ENCODE assay signal across 16 cellular contexts in the genomic region with DNA sequence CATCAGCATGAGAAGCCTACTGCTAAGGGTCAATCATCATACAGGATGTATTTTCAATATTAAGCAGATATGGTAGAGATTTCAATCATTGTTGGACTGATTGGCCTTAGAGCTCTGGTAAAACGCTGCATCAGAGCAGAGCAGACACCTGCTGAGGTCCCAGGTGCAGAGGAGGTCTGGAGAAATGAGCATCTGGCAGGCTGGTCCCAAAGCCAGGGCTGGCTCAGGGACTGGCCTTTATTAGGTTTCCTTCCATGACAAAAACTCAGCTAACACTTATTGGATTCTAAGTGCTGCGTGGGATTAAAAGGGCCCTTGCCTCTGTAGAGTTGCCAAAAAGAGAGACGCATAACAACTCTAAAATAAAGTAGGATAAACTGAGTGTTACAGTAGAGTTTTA. TPM values are rescaled to one million over a fixed set of nuclear protein-coding genes. Genes with fewer than 3 reads are reported as not detected.
DNase-seq lines count a peak whose midpoint lies in the region; ATAC-seq, FAIRE-seq and TF ChIP-seq lines count a peak whose summit lies in the region.
"Had no signal": no experiment of that assay in that cellular context is flagged by ENCODE, and none has a peak within 500 bp of the region (broad histone marks: within the 10 kb centered on the region; RNA-seq: fewer than 3 reads in every experiment).

No MANE protein-coding gene starts in this region.

- peak; percentile 78 for ATAC-seq in WTC11
- ATAC-seq in activated T-helper 17 cell treated with anti-CD3 and anti-CD28 coated beads, Interleukin-2, amount 50 U/mL, for 72 hours (replicated peaks): no peak

- CTCF ChIA-PET in WTC11 (lab: Charles Lee): no interaction called here

- H3K4me1 Mint-ChIP-seq in WTC11 (peaks cover 23% of the 10 kb centered on the region), neural progenitor cell (peaks cover 24% of the 10 kb centered on the region)
- no peaks in the 10 kb centered on the region for H3K4me1 Mint-ChIP-seq in activated T-helper 17 cell treated with anti-CD3 and anti-CD28 coated beads, Interleukin-2, amount 50 U/mL, for 72 hours

- no peak overlapping the region for H3K9ac ChIP-seq in neural progenitor cell

- H3K4me3 Mint-ChIP-seq in WTC11: no peak overlapping the region
- no peak overlapping the region for H3K4me3 Mint-ChIP-seq in neural progenitor cell
- no peak overlapping the region for H3K4me3 Mint-ChIP-seq in activated T-helper 17 cell treated with anti-CD3 and anti-CD28 coated beads, Interleukin-2, amount 50 U/mL, for 72 hours
- H3K4me3 Mint-ChIP-seq: CD4-positive, alpha-beta T cell had no signal

- H3K27ac Mint-ChIP-seq in WTC11: no peak overlapping the region
- H3K27ac Mint-ChIP-seq in neural progenitor cell: no peak overlapping the region
- no peak overlapping the region for H3K27ac Mint-ChIP-seq in activated T-helper 17 cell treated with anti-CD3 and anti-CD28 coated beads, Interleukin-2, amount 50 U/mL, for 72 hours
- H3K27ac Mint-ChIP-seq: CD4-positive, alpha-beta T cell had no signal

- peak; percentile 46 for DNase-seq in NCI-H82 (lab: John Stamatoyannopoulos, UW)
- DNase-seq in NCI-H82 treated with DMSO at 0.1 percent for 48 hours (lab: John Stamatoyannopoulos, UW; ENCODE audit: unreplicated experiment): no peak
- DNase-seq in H7: peak; percentile 29
- DNase-seq in WTC11 (ENCODE audit: low spot score): peak; percentile 15
- DNase-seq in neural progenitor cell (ENCODE audit: low spot score): peak; percentile 11
- DNase-seq in NCI-H748 treated with DMSO at 0.1 percent for 48 hours (lab: John Stamatoyannopoulos, UW): no peak
- DNase-seq in frontal cortex (ENCODE audit: low spot score in 2 of 2): no peak
- DNase-seq: ACHN; CD4-positive, alpha-beta T cell; DMS153; DMS79; GDM1; HCEC 1CT had no signal

- peak overlapping the region; percentile 37 for H3K4me2 ChIP-seq in neural progenitor cell

- H3K36me3 ChIP-seq in H7 (replicated peaks; ENCODE audit: control insufficient read depth, insufficient read depth, low read length): no peaks in the 10 kb centered on the region
- H3K36me3 ChIP-seq in neural progenitor cell: no peaks in the 10 kb centered on the region

- H3F3A ChIP-seq in neural progenitor cell (ENCODE audit: low read depth): no peaks in the 10 kb centered on the region

- H3K27ac ChIP-seq in neural progenitor cell: no peak overlapping the region
- H3K27ac ChIP-seq: C4-2B had no signal

- H3K27me3 Mint-ChIP-seq in WTC11 (ENCODE audit: low read depth) (no peaks in the 10 kb centered on the region), neural progenitor cell (ENCODE audit: insufficient read depth, low read depth) (no peaks in the 10 kb centered on the region)
- H3K27me3 Mint-ChIP-seq in activated T-helper 17 cell treated with anti-CD3 and anti-CD28 coated beads, Interleukin-2, amount 50 U/mL, for 72 hours: peaks cover 6% of the 10 kb centered on the region
- H3K27me3 Mint-ChIP-seq: CD4-positive, alpha-beta T cell had no signal

- H3K36me3 Mint-ChIP-seq in WTC11 (no peaks in the 10 kb centered on the region), neural progenitor cell (peaks cover 1% of the 10 kb centered on the region)
- H3K36me3 Mint-ChIP-seq in activated T-helper 17 cell treated with anti-CD3 and anti-CD28 coated beads, Interleukin-2, amount 50 U/mL, for 72 hours (ENCODE audit: low read depth): no peaks in the 10 kb centered on the region

- H3K79me2 ChIP-seq in neural progenitor cell (ENCODE audit: low read depth): no peaks in the 10 kb centered on the region

- no peak overlapping the region for H2AFZ ChIP-seq in neural progenitor cell (replicated peaks)

- POLR2A ChIA-PET in WTC11 (lab: Charles Lee): interaction anchor here (0.5 kb wide), 1 partner anchor 28 kb away, joined by 3 read pairs; no protein-coding TSS in a partner anchor

- H3K9me3 Mint-ChIP-seq in WTC11 (peaks cover 3% of the 10 kb centered on the region), neural progenitor cell (peaks cover 2% of the 10 kb centered on the region)
- no peaks in the 10 kb centered on the region for H3K9me3 Mint-ChIP-seq in activated T-helper 17 cell treated with anti-CD3 and anti-CD28 coated beads, Interleukin-2, amount 50 U/mL, for 72 hours
- H3K9me3 Mint-ChIP-seq: CD4-positive, alpha-beta T cell had no signal

- TF ChIP-seq CTCF in WTC11 (IDR thresholded peaks at IDR 0.05) (no peak), neural progenitor cell (IDR thresholded peaks at IDR 0.05) (no peak)

- H3K27me3 ChIP-seq in H7 (ENCODE audit: control insufficient read depth, insufficient read depth, low read length): no peaks in the 10 kb centered on the region
- H3K27me3 ChIP-seq in neural progenitor cell: no peaks in the 10 kb centered on the region

- peaks cover 25% of the 10 kb centered on the region for H3K4me1 ChIP-seq in neural progenitor cell

- FAIRE-seq in frontal cortex (lab: Jason Lieb, UNC): no peak
- FAIRE-seq: A204.1 had no signal

- H3K9me3 ChIP-seq in neural progenitor cell (ENCODE audit: low read depth): no peaks in the 10 kb centered on the region

- H3K4me3 ChIP-seq in H7 (ENCODE audit: insufficient read depth, low read depth, low read length): no peak overlapping the region
- no peak overlapping the region for H3K4me3 ChIP-seq in neural progenitor cell

- H4K20me1 ChIP-seq in neural progenitor cell (ENCODE audit: low read depth): no peaks in the 10 kb centered on the region

TF ChIP-seq in WTC11, 78 proteins besides CTCF, POLR2A, EP300 and RAD21:
- TF ChIP-seq, protein P1, sequence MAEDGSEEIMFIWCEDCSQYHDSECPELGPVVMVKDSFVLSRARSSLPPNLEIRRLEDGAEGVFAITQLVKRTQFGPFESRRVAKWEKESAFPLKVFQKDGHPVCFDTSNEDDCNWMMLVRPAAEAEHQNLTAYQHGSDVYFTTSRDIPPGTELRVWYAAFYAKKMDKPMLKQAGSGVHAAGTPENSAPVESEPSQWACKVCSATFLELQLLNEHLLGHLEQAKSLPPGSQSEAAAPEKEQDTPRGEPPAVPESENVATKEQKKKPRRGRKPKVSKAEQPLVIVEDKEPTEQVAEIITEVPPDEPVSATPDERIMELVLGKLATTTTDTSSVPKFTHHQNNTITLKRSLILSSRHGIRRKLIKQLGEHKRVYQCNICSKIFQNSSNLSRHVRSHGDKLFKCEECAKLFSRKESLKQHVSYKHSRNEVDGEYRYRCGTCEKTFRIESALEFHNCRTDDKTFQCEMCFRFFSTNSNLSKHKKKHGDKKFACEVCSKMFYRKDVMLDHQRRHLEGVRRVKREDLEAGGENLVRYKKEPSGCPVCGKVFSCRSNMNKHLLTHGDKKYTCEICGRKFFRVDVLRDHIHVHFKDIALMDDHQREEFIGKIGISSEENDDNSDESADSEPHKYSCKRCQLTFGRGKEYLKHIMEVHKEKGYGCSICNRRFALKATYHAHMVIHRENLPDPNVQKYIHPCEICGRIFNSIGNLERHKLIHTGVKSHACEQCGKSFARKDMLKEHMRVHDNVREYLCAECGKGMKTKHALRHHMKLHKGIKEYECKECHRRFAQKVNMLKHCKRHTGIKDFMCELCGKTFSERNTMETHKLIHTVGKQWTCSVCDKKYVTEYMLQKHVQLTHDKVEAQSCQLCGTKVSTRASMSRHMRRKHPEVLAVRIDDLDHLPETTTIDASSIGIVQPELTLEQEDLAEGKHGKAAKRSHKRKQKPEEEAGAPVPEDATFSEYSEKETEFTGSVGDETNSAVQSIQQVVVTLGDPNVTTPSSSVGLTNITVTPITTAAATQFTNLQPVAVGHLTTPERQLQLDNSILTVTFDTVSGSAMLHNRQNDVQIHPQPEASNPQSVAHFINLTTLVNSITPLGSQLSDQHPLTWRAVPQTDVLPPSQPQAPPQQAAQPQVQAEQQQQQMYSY (CRISPR knock-in tag; IDR thresholded peaks at IDR 0.05): peak; percentile 89
- no peak for TF ChIP-seq SOX15 (CRISPR knock-in tag; IDR thresholded peaks at IDR 0.05)
- TF ChIP-seq, protein P2, sequence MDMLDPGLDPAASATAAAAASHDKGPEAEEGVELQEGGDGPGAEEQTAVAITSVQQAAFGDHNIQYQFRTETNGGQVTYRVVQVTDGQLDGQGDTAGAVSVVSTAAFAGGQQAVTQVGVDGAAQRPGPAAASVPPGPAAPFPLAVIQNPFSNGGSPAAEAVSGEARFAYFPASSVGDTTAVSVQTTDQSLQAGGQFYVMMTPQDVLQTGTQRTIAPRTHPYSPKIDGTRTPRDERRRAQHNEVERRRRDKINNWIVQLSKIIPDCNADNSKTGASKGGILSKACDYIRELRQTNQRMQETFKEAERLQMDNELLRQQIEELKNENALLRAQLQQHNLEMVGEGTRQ (CRISPR knock-in tag; IDR thresholded peaks at IDR 0.05): no peak
- TF ChIP-seq ELF4 (CRISPR knock-in tag; IDR thresholded peaks at IDR 0.05; ENCODE audit: low read depth): no peak
- TF ChIP-seq, protein P3, sequence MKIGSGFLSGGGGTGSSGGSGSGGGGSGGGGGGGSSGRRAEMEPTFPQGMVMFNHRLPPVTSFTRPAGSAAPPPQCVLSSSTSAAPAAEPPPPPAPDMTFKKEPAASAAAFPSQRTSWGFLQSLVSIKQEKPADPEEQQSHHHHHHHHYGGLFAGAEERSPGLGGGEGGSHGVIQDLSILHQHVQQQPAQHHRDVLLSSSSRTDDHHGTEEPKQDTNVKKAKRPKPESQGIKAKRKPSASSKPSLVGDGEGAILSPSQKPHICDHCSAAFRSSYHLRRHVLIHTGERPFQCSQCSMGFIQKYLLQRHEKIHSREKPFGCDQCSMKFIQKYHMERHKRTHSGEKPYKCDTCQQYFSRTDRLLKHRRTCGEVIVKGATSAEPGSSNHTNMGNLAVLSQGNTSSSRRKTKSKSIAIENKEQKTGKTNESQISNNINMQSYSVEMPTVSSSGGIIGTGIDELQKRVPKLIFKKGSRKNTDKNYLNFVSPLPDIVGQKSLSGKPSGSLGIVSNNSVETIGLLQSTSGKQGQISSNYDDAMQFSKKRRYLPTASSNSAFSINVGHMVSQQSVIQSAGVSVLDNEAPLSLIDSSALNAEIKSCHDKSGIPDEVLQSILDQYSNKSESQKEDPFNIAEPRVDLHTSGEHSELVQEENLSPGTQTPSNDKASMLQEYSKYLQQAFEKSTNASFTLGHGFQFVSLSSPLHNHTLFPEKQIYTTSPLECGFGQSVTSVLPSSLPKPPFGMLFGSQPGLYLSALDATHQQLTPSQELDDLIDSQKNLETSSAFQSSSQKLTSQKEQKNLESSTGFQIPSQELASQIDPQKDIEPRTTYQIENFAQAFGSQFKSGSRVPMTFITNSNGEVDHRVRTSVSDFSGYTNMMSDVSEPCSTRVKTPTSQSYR (CRISPR knock-in tag; IDR thresholded peaks at IDR 0.05): no peak
- TF ChIP-seq SP1 (CRISPR knock-in tag; conservative IDR thresholded peaks at IDR 0.05): no peak

RNA-seq across cellular contexts. Expression of a gene that starts 29.7 kb away (rescaled TPM):
- total RNA-seq in H7 (2014; rRNA removed; shearing (Covaris generic)): 0.22 and 0.28 TPM in 2 replicates
- total RNA-seq in WTC11 (2021) (0.63 to 1.4 TPM (median 0.85 TPM) in 3 replicates), neural progenitor cell (ENCODE audit: low replicate concordance) (3.7 and 7.3 TPM in 2 replicates), frontal cortex (102 TPM)
- 1 to 10 TPM; 1.1 to 2.1 TPM for total RNA-seq in activated T-helper 17 cell treated with anti-CD3 and anti-CD28 coated beads, Interleukin-2, amount 50 U/mL, for 72 hours

Comparison
In these comparisons a context has a peak if more than half of its experiments do, and no peak if none do; other contexts are left out.
1. DNase-seq: peak in NCI-H82 (single experiment), H7 (single experiment), WTC11 (single experiment) and neural progenitor cell (single experiment); none in NCI-H82 treated with DMSO at 0.1 percent for 48 hours (single experiment), NCI-H748 treated with DMSO at 0.1 percent for 48 hours (single experiment) and frontal cortex (0 of 2).
2. RNA of a gene that starts 29.7 kb away (total RNA-seq): 102 TPM in frontal cortex (single experiment); 3.7 to 7.3 TPM in neural progenitor cell, 1.1 to 2.1 TPM in activated T-helper 17 cell treated with anti-CD3 and anti-CD28 coated beads, Interleukin-2, amount 50 U/mL, for 72 hours, 0.63 to 1.4 TPM in WTC11 and 0.22 to 0.28 TPM in H7; every median in the first group is over 10 times any median in the second.